1 cellular context compared by ENCODE assay signal in genomic region chr9:94991961-94992907, GRCh38.
TF ChIP-seq lines count a peak whose summit lies in the region.

No MANE protein-coding gene starts in this region.

TF ChIP-seq in HepG2, 621 proteins besides CTCF, POLR2A, EP300 and RAD21 (continued from another document and continues in another):
- TF ChIP-seq THRA (CRISPR knock-in tag; IDR thresholded peaks at IDR 0.05; ENCODE audit: borderline replicate concordance) (peak; percentile 60), AKNA (CRISPR knock-in tag; IDR thresholded peaks at IDR 0.05; ENCODE audit: borderline replicate concordance) (no peak), ZNF136 (CRISPR knock-in tag; IDR thresholded peaks at IDR 0.05; ENCODE audit: low read depth) (no peak), DMAP1 (CRISPR knock-in tag; IDR thresholded peaks at IDR 0.05) (no peak), AHR (CRISPR knock-in tag; IDR thresholded peaks at IDR 0.05) (no peak), ZFYVE20 (CRISPR knock-in tag; IDR thresholded peaks at IDR 0.05; ENCODE audit: borderline replicate concordance, low read depth) (0 out of 2 replicates have a peak, but pooled peaks have one; percentile 16), SOX6 (IDR thresholded peaks at IDR 0.05) (no peak), SOX6 (CRISPR knock-in tag; IDR thresholded peaks at IDR 0.05) (peak; percentile 91), U2AF1 (optimal IDR thresholded peaks at IDR 0.05; ENCODE audit: low read depth, low read length) (no peak), MYNN (CRISPR knock-in tag; IDR thresholded peaks at IDR 0.05; ENCODE audit: low read depth) (no peak), MED8 (CRISPR knock-in tag; IDR thresholded peaks at IDR 0.05; ENCODE audit: insufficient replicate concordance) (peak; percentile 45), PHF20 (CRISPR knock-in tag; IDR thresholded peaks at IDR 0.05) (no peak), SMARCE1 (IDR thresholded peaks at IDR 0.05; ENCODE audit: borderline replicate concordance) (no peak), LBX2 (CRISPR knock-in tag; IDR thresholded peaks at IDR 0.05; ENCODE audit: borderline replicate concordance) (no peak), ZNF747 (CRISPR knock-in tag; IDR thresholded peaks at IDR 0.05; ENCODE audit: borderline replicate concordance) (no peak), IKZF5 (CRISPR knock-in tag; IDR thresholded peaks at IDR 0.05) (peak; percentile 98; the same call in 1 of the 2 replicates), SPEN (CRISPR knock-in tag; IDR thresholded peaks at IDR 0.05; ENCODE audit: low read depth) (no peak), SRY (CRISPR knock-in tag; IDR thresholded peaks at IDR 0.05) (no peak), SSRP1 (CRISPR knock-in tag; IDR thresholded peaks at IDR 0.05) (no peak), HES4 (CRISPR knock-in tag; IDR thresholded peaks at IDR 0.05; ENCODE audit: borderline replicate concordance) (no peak), RFX5 (IDR thresholded peaks at IDR 0.05; ENCODE audit: low read depth, low read length) (no peak), KLF9 (CRISPR knock-in tag; IDR thresholded peaks at IDR 0.05; ENCODE audit: low read depth) (no peak), ASH2L (IDR thresholded peaks at IDR 0.05; ENCODE audit: insufficient read length, low read depth, low read length) (no peak), ARID3A (IDR thresholded peaks at IDR 0.05; ENCODE audit: low read depth, low read length) (0 out of 2 replicates have a peak, but pooled peaks have one; percentile 15), MYC (CRISPR knock-in tag; IDR thresholded peaks at IDR 0.05; ENCODE audit: borderline replicate concordance) (no peak), ZNF878 (CRISPR knock-in tag; IDR thresholded peaks at IDR 0.05) (no peak), ZNF549 (CRISPR knock-in tag; IDR thresholded peaks at IDR 0.05) (no peak), HIC2 (CRISPR knock-in tag; IDR thresholded peaks at IDR 0.05; ENCODE audit: low read depth) (0 out of 2 replicates have a peak, but pooled peaks have one; percentile 27), CHD2 (IDR thresholded peaks at IDR 0.05; ENCODE audit: low read depth, low read length) (no peak), TBL1XR1 (IDR thresholded peaks at IDR 0.05; ENCODE audit: borderline replicate concordance, low read length, partially characterized antibody) (no peak), ZBTB2 (CRISPR knock-in tag; IDR thresholded peaks at IDR 0.05; ENCODE audit: low read depth) (no peak), EEA1 (CRISPR knock-in tag; IDR thresholded peaks at IDR 0.05; ENCODE audit: borderline replicate concordance) (no peak), ZNF83 (CRISPR knock-in tag; IDR thresholded peaks at IDR 0.05; ENCODE audit: borderline replicate concordance) (no peak), ZNF101 (CRISPR knock-in tag; IDR thresholded peaks at IDR 0.05; ENCODE audit: borderline replicate concordance, low read depth) (no peak), ZNF839 (CRISPR knock-in tag; IDR thresholded peaks at IDR 0.05; ENCODE audit: borderline replicate concordance) (no peak), HMGXB4 (CRISPR knock-in tag; IDR thresholded peaks at IDR 0.05; ENCODE audit: borderline replicate concordance in 1 of 2, low read depth in 1 of 2) (peak in 1 of 2 experiments; percentile 53; a peak in 2 of 4 replicates), POLR2G (IDR thresholded peaks at IDR 0.05; ENCODE audit: low read depth, low read length) (peak; percentile 75), GFI1 (CRISPR knock-in tag; IDR thresholded peaks at IDR 0.05; ENCODE audit: borderline replicate concordance) (peak; percentile 17; the same call in 1 of the 2 replicates), NRL (CRISPR knock-in tag; IDR thresholded peaks at IDR 0.05; ENCODE audit: borderline replicate concordance) (no peak), BRD4 (CRISPR knock-in tag; IDR thresholded peaks at IDR 0.05) (peak; percentile 46), ZNF354B (CRISPR knock-in tag; IDR thresholded peaks at IDR 0.05) (no peak), ZNF740 (CRISPR knock-in tag; IDR thresholded peaks at IDR 0.05) (no peak), CREB3 (CRISPR knock-in tag; IDR thresholded peaks at IDR 0.05) (no peak), ZMAT3 (CRISPR knock-in tag; conservative IDR thresholded peaks at IDR 0.05) (no peak), SMYD3 (CRISPR knock-in tag; IDR thresholded peaks at IDR 0.05) (no peak), ZSCAN5A (CRISPR knock-in tag; IDR thresholded peaks at IDR 0.05; ENCODE audit: borderline replicate concordance) (no peak), SAP130 (CRISPR knock-in tag; IDR thresholded peaks at IDR 0.05; ENCODE audit: low read depth) (peak; percentile 94), EHMT2 (IDR thresholded peaks at IDR 0.05; ENCODE audit: borderline replicate concordance, low read depth, low read length) (no peak)
